7 cellular contexts compared by ENCODE assay signal in the genomic region with DNA sequence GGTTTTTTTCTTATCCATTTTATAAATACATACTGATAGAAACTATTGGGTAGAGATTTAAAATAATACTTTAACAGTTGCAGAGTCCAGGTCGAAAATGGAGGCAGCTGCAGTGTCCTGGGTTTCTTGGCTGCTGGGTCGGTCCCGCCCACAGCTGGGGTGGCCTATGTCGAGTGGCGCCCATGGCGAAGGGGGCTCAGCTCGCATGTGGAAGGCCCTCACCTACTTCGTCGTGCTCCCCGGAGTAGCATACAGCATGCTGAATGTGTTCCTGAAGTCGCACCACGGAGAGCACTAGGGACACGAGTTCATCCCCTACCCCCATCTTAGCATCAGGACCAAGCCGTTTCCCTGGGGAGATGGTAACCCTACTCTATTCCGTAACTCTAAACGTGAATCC.
"Had no signal": no experiment of that assay in that cellular context is flagged by ENCODE, and none has a peak within 500 bp of the region (broad histone marks: within the 10 kb centered on the region; RNA-seq: fewer than 3 reads in every experiment).

No MANE protein-coding gene starts in this region.

- H3K4me3 Mint-ChIP-seq: H9 had no signal

- FAIRE-seq: H54, HTR-8/SVneo, K562 had no signal

- DNase-seq: GOT3, H9, HCEC 1CT, IMR-90 had no signal

- ATAC-seq: K562 had no signal

- H3K9me3 Mint-ChIP-seq: H9 had no signal

- H3K4me3 ChIP-seq: K562 had no signal

- H3K27ac Mint-ChIP-seq: H9 had no signal
